24 cellular contexts compared by ENCODE assay signal in genomic region chr3:25652921-25653320, GRCh38. TPM values are rescaled to one million over a fixed set of nuclear protein-coding genes. Genes with fewer than 3 reads are reported as not detected.
DNase-seq lines count a peak whose midpoint lies in the region; ATAC-seq and TF ChIP-seq lines count a peak whose summit lies in the region.
"Had no signal": no experiment of that assay in that cellular context is flagged by ENCODE, and none has a peak within 500 bp of the region (broad histone marks: within the 10 kb centered on the region; RNA-seq: fewer than 3 reads in every experiment).

No MANE protein-coding gene starts in this region.

- peaks cover 59% of the 10 kb centered on the region for H3K4me1 ChIP-seq in CD4-positive, alpha-beta memory T cell (ENCODE audit: insufficient read depth, low read length)
- peaks cover 16% of the 10 kb centered on the region for H3K4me1 ChIP-seq in iPS-20b (ENCODE audit: insufficient read depth, low read length)
- peaks cover 2% of the 10 kb centered on the region for H3K4me1 ChIP-seq in mesenchymal stem cell (ENCODE audit: control insufficient read depth, insufficient read depth, low read depth, low read length)

- no peak overlapping the region for H3K4me2 ChIP-seq in mesenchymal stem cell (ENCODE audit: low read length, poor library complexity, severe bottlenecking)
- H3K4me2 ChIP-seq: PC-9, smooth muscle cell had no signal

- H3K4me3 ChIP-seq in AG10803 (ENCODE audit: low read length) (no peak overlapping the region), iPS-20b (ENCODE audit: low read length) (no peak overlapping the region), mesenchymal stem cell (ENCODE audit: insufficient read depth in 1 of 2, low read depth in 1 of 2, low read length in 2 of 2) (no peak overlapping the region)
- H3K4me3 ChIP-seq in CD4-positive, alpha-beta memory T cell (ENCODE audit: low read length in 2 of 2), result no peak overlapping the region
- H3K4me3 ChIP-seq: K562, lung, PC-9, smooth muscle cell, suprapubic skin had no signal

- H2AFZ ChIP-seq in mesenchymal stem cell (ENCODE audit: low read depth, low read length), result no peak overlapping the region
- H2AFZ ChIP-seq: PC-9 had no signal

- H2BK120ac ChIP-seq in mesenchymal stem cell (ENCODE audit: low read depth, low read length), result no peak overlapping the region

- no peak overlapping the region for H3K14ac ChIP-seq in mesenchymal stem cell (ENCODE audit: low read length in 2 of 2)

- WGBS in mesenchymal stem cell, result no CpG with 5 or more reads among the region's 1 CpG

- H2BK5ac ChIP-seq in mesenchymal stem cell (ENCODE audit: low read depth, low read length, poor library complexity, severe bottlenecking), result no peak overlapping the region

- no peak overlapping the region for H4K91ac ChIP-seq in mesenchymal stem cell (ENCODE audit: low read length)

- CTCF ChIA-PET in CD4-positive, alpha-beta memory T cell (lab: Charles Lee; ENCODE audit: partially characterized antibody), result no interaction called here

- no peak overlapping the region for H4K8ac ChIP-seq in mesenchymal stem cell (ENCODE audit: low read length)

- peak; percentile 33 for DNase-seq in AG10803 (ENCODE audit: low read depth)
- no peak for DNase-seq in CD4-positive, alpha-beta memory T cell
- no peak for DNase-seq in chondrocyte (ENCODE audit: low spot score)
- no peak for DNase-seq in mesenchymal stem cell
- DNase-seq: ACHN; activated CD4-positive, alpha-beta T cell treated with anti-CD3 and anti-CD28 coated beads for 1 hour; activated naive CD4-positive, alpha-beta T cell treated with Interleukin-2 at 50 U/mL for 16 hours; activated T-cell treated with anti-CD3 and anti-CD28 coated beads, Interleukin-2, amount 50 U/mL, for 4 hours; anterior cingulate cortex; caudate nucleus; GF-D8; glutamatergic neuron; MM.1S; NCI-H1436; NCI-H510A treated with DMSO at 0.1 percent for 48 hours; PC-9; Right ventricle myocardium superior had no signal

- H3K9ac ChIP-seq in iPS-20b (ENCODE audit: low read depth, low read length) (0 out of 2 replicates have a peak overlapping the region, but pooled peaks have one; percentile 8), mesenchymal stem cell (ENCODE audit: low read length) (no peak overlapping the region)

- no peak for TF ChIP-seq CTCF in AG10803 (conservative IDR thresholded peaks at IDR 0.05; ENCODE audit: low read length)
- no peak for TF ChIP-seq CTCF in chondrocyte (IDR thresholded peaks at IDR 0.05)

- ATAC-seq in SK-N-SH treated with all-trans-retinoic acid at 6 μM for 48 hours (0 out of 3 replicates have a peak, but pooled peaks have one; percentile 30), GM18907 (IDR thresholded peaks at IDR 0.05; ENCODE audit: unreplicated experiment) (no peak)
- ATAC-seq: activated T-cell treated with anti-CD3 and anti-CD28 coated beads, Interleukin-2, amount 50 U/mL, for 4 hours; K562 had no signal

- no peak overlapping the region for H3K27ac ChIP-seq in CD4-positive, alpha-beta memory T cell (ENCODE audit: low read depth, low read length)
- H3K27ac ChIP-seq in iPS-20b (ENCODE audit: low read length), result no peak overlapping the region
- no peak overlapping the region for H3K27ac ChIP-seq in mesenchymal stem cell (ENCODE audit: low read length, poor library complexity, severe bottlenecking)
- H3K27ac ChIP-seq: PC-9, suprapubic skin had no signal

- H3K27me3 Mint-ChIP-seq in CD4-positive, alpha-beta memory T cell, result no peaks in the 10 kb centered on the region
- H3K27me3 Mint-ChIP-seq in chondrocyte (ENCODE audit: low read depth), result no peaks in the 10 kb centered on the region

- H3K9me3 ChIP-seq in CD4-positive, alpha-beta memory T cell (ENCODE audit: control insufficient read depth in 1 of 2, low read length in 2 of 2), result peaks cover 0 to 10% of the 10 kb centered on the region in 2 donors
- H3K9me3 ChIP-seq in iPS-20b (ENCODE audit: insufficient read depth, low read depth, low read length), result peaks cover 12% of the 10 kb centered on the region; the same call in 1 of the 2 replicates
- H3K9me3 ChIP-seq in mesenchymal stem cell (ENCODE audit: control insufficient read depth, low read length), result peaks cover 15% of the 10 kb centered on the region

- no peak overlapping the region for H3K23ac ChIP-seq in mesenchymal stem cell (ENCODE audit: low read length in 2 of 2)

- no peak overlapping the region for H2AK5ac ChIP-seq in mesenchymal stem cell (ENCODE audit: low read length, severe bottlenecking)

- intact Hi-C loops in CD4-positive, alpha-beta memory T cell (cut with micrococcal nuclease), result no loop called here

- H3K27me3 ChIP-seq in CD4-positive, alpha-beta memory T cell (ENCODE audit: insufficient read depth, low read length), result no peaks in the 10 kb centered on the region
- H3K27me3 ChIP-seq in iPS-20b (ENCODE audit: insufficient read depth, low read length), result no peaks in the 10 kb centered on the region
- no peaks in the 10 kb centered on the region for H3K27me3 ChIP-seq in mesenchymal stem cell (ENCODE audit: control insufficient read depth in 1 of 2, insufficient read depth in 1 of 2, low read length in 2 of 2)
- H3K27me3 ChIP-seq: suprapubic skin had no signal

- H3K79me1 ChIP-seq in mesenchymal stem cell (replicated peaks; ENCODE audit: low read length, poor library complexity, severe bottlenecking), result no peaks in the 10 kb centered on the region

- H3K4ac ChIP-seq in mesenchymal stem cell (ENCODE audit: low read depth in 1 of 2, low read length in 2 of 2), result no peak overlapping the region

- H3K4me1 Mint-ChIP-seq in CD4-positive, alpha-beta memory T cell, result peaks cover 51 to 78% (median 68%) of the 10 kb centered on the region in 4 donors
- H3K4me1 Mint-ChIP-seq in chondrocyte (ENCODE audit: low read depth), result peaks cover 53% of the 10 kb centered on the region

- H2BK15ac ChIP-seq in mesenchymal stem cell (ENCODE audit: low read depth, poor library complexity, severe bottlenecking), result no peak overlapping the region

- peak overlapping the region; percentile 5 to 77 (median 53) for H3K27ac Mint-ChIP-seq in CD4-positive, alpha-beta memory T cell
- H3K27ac Mint-ChIP-seq in chondrocyte (ENCODE audit: unreplicated experiment), result no peak overlapping the region

- H3K36me3 ChIP-seq in CD4-positive, alpha-beta memory T cell (ENCODE audit: insufficient read depth, low read length), result no peaks in the 10 kb centered on the region
- H3K36me3 ChIP-seq in iPS-20b (ENCODE audit: insufficient read depth, low read depth, low read length), result peaks cover 4% of the 10 kb centered on the region; the same call in 1 of the 2 replicates
- H3K36me3 ChIP-seq in mesenchymal stem cell (ENCODE audit: control insufficient read depth in 1 of 2, insufficient read depth in 2 of 2, low read depth in 1 of 2, low read length in 2 of 2), result no peaks in the 10 kb centered on the region
- H3K36me3 ChIP-seq: suprapubic skin had no signal

- peaks cover 26 to 32% of the 10 kb centered on the region in 2 donors for H3K36me3 Mint-ChIP-seq in CD4-positive, alpha-beta memory T cell
- H3K36me3 Mint-ChIP-seq in chondrocyte (ENCODE audit: low read depth), result peaks cover 13% of the 10 kb centered on the region

- H3K9me3 Mint-ChIP-seq in CD4-positive, alpha-beta memory T cell, result peaks cover 3 to 29% (median 21%) of the 10 kb centered on the region in 8 donors
- peaks cover 13% of the 10 kb centered on the region for H3K9me3 Mint-ChIP-seq in chondrocyte (ENCODE audit: low read depth)

- no peak overlapping the region for H3K18ac ChIP-seq in mesenchymal stem cell (ENCODE audit: low read depth in 1 of 2, low read length in 2 of 2)

- no peak overlapping the region for H2BK12ac ChIP-seq in mesenchymal stem cell (ENCODE audit: low read length in 2 of 2)

- POLR2A ChIA-PET in CD4-positive, alpha-beta memory T cell (lab: Charles Lee; ENCODE audit: partially characterized antibody), result no interaction called here

- H3K4me3 Mint-ChIP-seq in CD4-positive, alpha-beta memory T cell, result peak overlapping the region in 7 of 8 donors; percentile 2 to 81 (median 26)
- H3K4me3 Mint-ChIP-seq in chondrocyte (ENCODE audit: unreplicated experiment), result no peak overlapping the region

TF ChIP-seq in SK-N-SH treated with all-trans-retinoic acid at 6 μM for 48 hours, 23 proteins besides CTCF, POLR2A, EP300 and RAD21:
- TF ChIP-seq TCF4 (CRISPR knock-in tag; IDR thresholded peaks at IDR 0.05; ENCODE audit: borderline replicate concordance), result no peak

RNA-seq across cellular contexts. Expression of gene TOP2B, which starts 11.8 kb away (rescaled TPM):
- 100 to 1,000 TPM; 161 to 175 TPM for total RNA-seq in CD4-positive, alpha-beta memory T cell
- 100 to 1,000 TPM in 1 of 2 donors, 10 to 100 TPM in 1; 28.9 to 105 TPM for polyA plus RNA-seq in CD4-positive, alpha-beta memory T cell
- 73.2 to 107 TPM (median 80.9 TPM) in 3 replicates for total RNA-seq in chondrocyte
- 58.8 TPM for polyA plus RNA-seq in mesenchymal stem cell (2013, experiment 1 of 2)
- polyA plus RNA-seq in mesenchymal stem cell (2013, experiment 2 of 2), result 60.0 TPM
